In genomic region chr14:35952584-35952983, GRCh38 we compare ENCODE assay signal across 30 cellular contexts.
"Had no signal": no experiment of that assay in that cellular context is flagged by ENCODE, and none has a peak within 500 bp of the region (broad histone marks: within the 10 kb centered on the region; RNA-seq: fewer than 3 reads in every experiment).

No MANE protein-coding gene starts in this region.

- H3K36me3 Mint-ChIP-seq: activated CD4-positive, alpha-beta memory T cell treated with anti-CD3 and anti-CD28 coated beads for 36 hours; activated naive CD8-positive, alpha-beta T cell; T-cell had no signal

- H3K4me3 Mint-ChIP-seq: activated CD4-positive, alpha-beta memory T cell treated with anti-CD3 and anti-CD28 coated beads for 36 hours; activated CD4-positive, alpha-beta T cell treated with anti-CD3 and anti-CD28 coated beads for 36 hours; activated CD4-positive, alpha-beta T cell treated with anti-CD3 and anti-CD28 coated beads, Interleukin-2, amount 10 ng/mL, durations not matched to agents 24 days and 14 days; activated naive CD8-positive, alpha-beta T cell; activated T-cell treated with anti-CD3 and anti-CD28 coated beads, Interleukin-2, amount 50 U/mL, for 24 hours; activated T-cell treated with anti-CD3 and anti-CD28 coated beads, Interleukin-2, amount 50 U/mL, for 72 hours; activated T-helper 17 cell treated with anti-CD3 and anti-CD28 coated beads, Interleukin-2, amount 50 U/mL, for 72 hours; effector memory CD8-positive, alpha-beta T cell; T-cell; T-helper 1 cell treated with Interleukin-12 subunit alpha and Interleukin-12 subunit beta and Interleukin-4 antibody, amounts not matched to agents 30 μg/mL and 1 μg/mL, for 36 hours; T-helper 2 cell treated with Interferon-gamma antibody and Interleukin-4, amounts not matched to agents 5 μg/mL and 100 μg/mL, for 36 hours had no signal

- H3K9me3 Mint-ChIP-seq: activated CD4-positive, alpha-beta memory T cell treated with anti-CD3 and anti-CD28 coated beads for 36 hours; activated CD4-positive, alpha-beta T cell treated with anti-CD3 and anti-CD28 coated beads, Interleukin-2, amount 10 ng/mL, durations not matched to agents 24 days and 14 days; activated T-cell treated with anti-CD3 and anti-CD28 coated beads, Interleukin-2, amount 50 U/mL, for 24 hours; activated T-cell treated with anti-CD3 and anti-CD28 coated beads, Interleukin-2, amount 50 U/mL, for 72 hours; activated T-helper 17 cell treated with anti-CD3 and anti-CD28 coated beads, Interleukin-2, amount 50 U/mL, for 72 hours; effector memory CD8-positive, alpha-beta T cell; T-cell; T-helper 1 cell treated with Interleukin-12 subunit alpha and Interleukin-12 subunit beta and Interleukin-4 antibody, amounts not matched to agents 30 μg/mL and 1 μg/mL, for 36 hours; T-helper 2 cell treated with Interferon-gamma antibody and Interleukin-4, amounts not matched to agents 5 μg/mL and 100 μg/mL, for 36 hours had no signal

- ATAC-seq: activated CD4-positive, alpha-beta T cell treated with anti-CD3 and anti-CD28 coated beads for 36 hours; activated T-cell treated with anti-CD3 and anti-CD28 coated beads, Interleukin-2, amount 50 U/mL, for 72 hours; activated T-helper 17 cell treated with anti-CD3 and anti-CD28 coated beads, Interleukin-2, amount 50 U/mL, for 72 hours; effector memory CD8-positive, alpha-beta T cell; T-cell had no signal

- H3K4me1 Mint-ChIP-seq: activated CD4-positive, alpha-beta T cell treated with anti-CD3 and anti-CD28 coated beads for 36 hours; activated CD4-positive, alpha-beta T cell treated with anti-CD3 and anti-CD28 coated beads, Interleukin-2, amount 10 ng/mL, durations not matched to agents 24 days and 14 days; activated T-helper 17 cell treated with anti-CD3 and anti-CD28 coated beads, Interleukin-2, amount 50 U/mL, for 72 hours; T-cell had no signal

- H3K27me3 Mint-ChIP-seq: activated CD4-positive, alpha-beta T cell treated with anti-CD3 and anti-CD28 coated beads for 36 hours; activated naive CD8-positive, alpha-beta T cell; activated T-cell treated with anti-CD3 and anti-CD28 coated beads, Interleukin-2, amount 50 U/mL, for 24 hours had no signal

- DNase-seq: activated CD4-positive, alpha-beta memory T cell treated with anti-CD3 and anti-CD28 coated beads for 36 hours; activated CD4-positive, alpha-beta T cell treated with anti-CD3 and anti-CD28 coated beads for 36 hours; activated CD4-positive, alpha-beta T cell treated with anti-CD3 and anti-CD28 coated beads, Interleukin-2, amount 10 ng/mL, durations not matched to agents 24 days and 14 days; activated CD4-positive, CD25-positive, alpha-beta regulatory T cell; activated CD4-positive, CD25-positive, alpha-beta regulatory T cell treated with anti-CD3 and anti-CD28 coated beads, Interleukin-2, amount 50 U/mL, for 72 hours; activated CD8-positive, alpha-beta memory T cell treated with anti-CD3 and anti-CD28 coated beads, Interleukin-2, amount 50 U/mL, for 48 hours; activated effector memory CD4-positive, alpha-beta T cell treated with Interleukin-2 at 50 U/mL for 16 hours; activated gamma-delta T cell treated with Interleukin-2 at 50 U/mL for 16 hours; activated naive CD4-positive, alpha-beta T cell treated with anti-CD3 and anti-CD28 coated beads, Interleukin-2, amount 50 U/mL, for 16 hours; activated naive CD4-positive, alpha-beta T cell treated with Interleukin-2 at 50 U/mL for 16 hours; activated T-cell treated with anti-CD3 and anti-CD28 coated beads for 4 hours; activated T-cell treated with anti-CD3 and anti-CD28 coated beads, Interleukin-2, amount 50 U/mL, for 24 hours; activated T-cell treated with anti-CD3 and anti-CD28 coated beads, Interleukin-2, amount 50 U/mL, for 72 hours; amniotic stem cell; anterior cingulate cortex; cortex of kidney; dermis blood vessel endothelial cell; effector CD4-positive, alpha-beta T cell; effector memory CD8-positive, alpha-beta T cell; foreskin fibroblast; head of caudate nucleus; SW 1271; T-cell; T1000; WERI-Rb-1 had no signal

- H3K27ac Mint-ChIP-seq: activated CD4-positive, alpha-beta memory T cell treated with anti-CD3 and anti-CD28 coated beads for 36 hours; activated CD4-positive, alpha-beta T cell treated with anti-CD3 and anti-CD28 coated beads for 36 hours; activated CD4-positive, alpha-beta T cell treated with anti-CD3 and anti-CD28 coated beads, Interleukin-2, amount 10 ng/mL, durations not matched to agents 24 days and 14 days; activated naive CD8-positive, alpha-beta T cell; activated T-cell treated with anti-CD3 and anti-CD28 coated beads, Interleukin-2, amount 50 U/mL, for 24 hours; activated T-cell treated with anti-CD3 and anti-CD28 coated beads, Interleukin-2, amount 50 U/mL, for 72 hours; activated T-helper 17 cell treated with anti-CD3 and anti-CD28 coated beads, Interleukin-2, amount 50 U/mL, for 72 hours; effector memory CD8-positive, alpha-beta T cell; T-cell; T-helper 1 cell treated with Interleukin-12 subunit alpha and Interleukin-12 subunit beta and Interleukin-4 antibody, amounts not matched to agents 30 μg/mL and 1 μg/mL, for 36 hours; T-helper 2 cell treated with Interferon-gamma antibody and Interleukin-4, amounts not matched to agents 5 μg/mL and 100 μg/mL, for 36 hours had no signal

- H3K36me3 ChIP-seq: WERI-Rb-1 had no signal

- H3K27ac ChIP-seq: epithelial cell of prostate, WERI-Rb-1 had no signal
